ENCODE assay signal across 1 cellular context in the genomic region with DNA sequence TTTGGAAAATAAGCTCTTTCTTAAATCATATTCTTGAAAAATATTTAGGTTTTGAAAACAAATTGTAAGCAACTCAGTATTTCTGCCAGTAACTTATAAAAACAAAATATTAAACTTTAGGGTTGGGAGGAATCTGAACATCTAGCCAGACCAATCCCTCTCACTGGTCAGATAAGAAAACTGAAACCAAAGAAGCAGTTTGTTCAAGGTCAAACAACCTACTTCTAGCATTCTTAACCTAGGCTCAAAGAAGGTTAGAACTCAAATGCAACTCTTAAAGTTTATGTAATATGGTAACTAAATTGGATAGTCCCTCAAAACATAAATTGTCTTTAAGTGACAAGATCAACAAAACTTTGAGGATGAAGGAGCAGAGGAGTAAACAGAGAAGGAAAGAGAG.
TF ChIP-seq lines count a peak whose summit lies in the region.

No MANE protein-coding gene starts in this region.

TF ChIP-seq in HepG2, 621 proteins besides CTCF, POLR2A, EP300 and RAD21 (continued from another document):
- TF ChIP-seq, protein P1, sequence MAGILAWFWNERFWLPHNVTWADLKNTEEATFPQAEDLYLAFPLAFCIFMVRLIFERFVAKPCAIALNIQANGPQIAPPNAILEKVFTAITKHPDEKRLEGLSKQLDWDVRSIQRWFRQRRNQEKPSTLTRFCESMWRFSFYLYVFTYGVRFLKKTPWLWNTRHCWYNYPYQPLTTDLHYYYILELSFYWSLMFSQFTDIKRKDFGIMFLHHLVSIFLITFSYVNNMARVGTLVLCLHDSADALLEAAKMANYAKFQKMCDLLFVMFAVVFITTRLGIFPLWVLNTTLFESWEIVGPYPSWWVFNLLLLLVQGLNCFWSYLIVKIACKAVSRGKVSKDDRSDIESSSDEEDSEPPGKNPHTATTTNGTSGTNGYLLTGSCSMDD (CRISPR knock-in tag; IDR thresholded peaks at IDR 0.05): no peak
- TF ChIP-seq EHMT2 (IDR thresholded peaks at IDR 0.05; ENCODE audit: borderline replicate concordance, low read depth, low read length) (no peak), AKAP8 (CRISPR knock-in tag; IDR thresholded peaks at IDR 0.05) (no peak), ZNF451 (CRISPR knock-in tag; IDR thresholded peaks at IDR 0.05) (no peak)
TF ChIP-seq in HepG2: peak in this region for 0.
